1 cellular context compared by ENCODE assay signal in the genomic region with DNA sequence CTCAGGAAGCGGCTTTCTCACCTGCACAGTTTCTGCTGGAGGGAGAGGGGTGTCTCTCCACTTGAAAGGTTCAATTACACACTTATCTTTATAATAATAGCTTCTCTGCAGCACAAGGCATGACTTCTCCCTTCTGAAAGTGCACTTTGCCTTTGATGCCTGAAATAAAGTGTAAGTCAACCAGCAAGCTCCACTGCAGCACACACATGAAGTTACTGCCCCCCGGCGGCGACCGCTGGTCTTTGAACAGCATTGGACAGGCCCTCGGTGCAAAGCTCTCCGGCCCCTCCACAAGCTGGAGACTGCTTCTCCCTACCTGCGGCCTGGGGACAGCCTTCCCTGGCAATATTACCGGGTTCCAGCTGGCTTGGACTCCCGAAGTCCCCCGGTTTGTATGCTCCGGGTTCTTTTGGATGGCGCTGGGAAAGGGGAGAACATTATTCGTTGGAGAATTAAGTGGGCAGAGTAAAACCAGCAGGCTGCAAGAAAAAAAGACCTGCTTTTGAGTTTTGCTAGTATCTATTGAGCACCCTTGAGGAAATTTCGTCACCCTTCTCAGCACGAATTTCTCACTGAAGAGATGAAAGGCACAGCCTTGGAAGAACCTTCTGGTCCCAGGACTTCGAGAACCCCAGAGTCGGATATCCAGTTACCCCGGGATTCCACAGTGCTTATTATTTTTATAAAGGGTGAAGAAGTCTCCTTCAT.
TF ChIP-seq lines count a peak whose summit lies in the region.

No MANE protein-coding gene starts in this region.

TF ChIP-seq in HepG2, 621 proteins besides CTCF, POLR2A, EP300 and RAD21 (continued from another document and continues in another):
- TF ChIP-seq, protein P1, sequence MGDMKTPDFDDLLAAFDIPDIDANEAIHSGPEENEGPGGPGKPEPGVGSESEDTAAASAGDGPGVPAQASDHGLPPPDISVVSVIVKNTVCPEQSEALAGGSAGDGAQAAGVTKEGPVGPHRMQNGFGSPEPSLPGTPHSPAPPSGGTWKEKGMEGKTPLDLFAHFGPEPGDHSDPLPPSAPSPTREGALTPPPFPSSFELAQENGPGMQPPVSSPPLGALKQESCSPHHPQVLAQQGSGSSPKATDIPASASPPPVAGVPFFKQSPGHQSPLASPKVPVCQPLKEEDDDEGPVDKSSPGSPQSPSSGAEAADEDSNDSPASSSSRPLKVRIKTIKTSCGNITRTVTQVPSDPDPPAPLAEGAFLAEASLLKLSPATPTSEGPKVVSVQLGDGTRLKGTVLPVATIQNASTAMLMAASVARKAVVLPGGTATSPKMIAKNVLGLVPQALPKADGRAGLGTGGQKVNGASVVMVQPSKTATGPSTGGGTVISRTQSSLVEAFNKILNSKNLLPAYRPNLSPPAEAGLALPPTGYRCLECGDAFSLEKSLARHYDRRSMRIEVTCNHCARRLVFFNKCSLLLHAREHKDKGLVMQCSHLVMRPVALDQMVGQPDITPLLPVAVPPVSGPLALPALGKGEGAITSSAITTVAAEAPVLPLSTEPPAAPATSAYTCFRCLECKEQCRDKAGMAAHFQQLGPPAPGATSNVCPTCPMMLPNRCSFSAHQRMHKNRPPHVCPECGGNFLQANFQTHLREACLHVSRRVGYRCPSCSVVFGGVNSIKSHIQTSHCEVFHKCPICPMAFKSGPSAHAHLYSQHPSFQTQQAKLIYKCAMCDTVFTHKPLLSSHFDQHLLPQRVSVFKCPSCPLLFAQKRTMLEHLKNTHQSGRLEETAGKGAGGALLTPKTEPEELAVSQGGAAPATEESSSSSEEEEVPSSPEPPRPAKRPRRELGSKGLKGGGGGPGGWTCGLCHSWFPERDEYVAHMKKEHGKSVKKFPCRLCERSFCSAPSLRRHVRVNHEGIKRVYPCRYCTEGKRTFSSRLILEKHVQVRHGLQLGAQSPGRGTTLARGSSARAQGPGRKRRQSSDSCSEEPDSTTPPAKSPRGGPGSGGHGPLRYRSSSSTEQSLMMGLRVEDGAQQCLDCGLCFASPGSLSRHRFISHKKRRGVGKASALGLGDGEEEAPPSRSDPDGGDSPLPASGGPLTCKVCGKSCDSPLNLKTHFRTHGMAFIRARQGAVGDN (CRISPR knock-in tag; IDR thresholded peaks at IDR 0.05): 0 out of 2 replicates have a peak, but pooled peaks have one; percentile 18
- TF ChIP-seq SMC3 (IDR thresholded peaks at IDR 0.05; ENCODE audit: low read length) (peak; percentile 90), HNF4A (CRISPR knock-in tag; IDR thresholded peaks at IDR 0.05) (no peak), HMG20A (CRISPR knock-in tag; IDR thresholded peaks at IDR 0.05; ENCODE audit: borderline replicate concordance) (no peak), RXRB (CRISPR knock-in tag; IDR thresholded peaks at IDR 0.05; ENCODE audit: borderline replicate concordance) (no peak), ZNF224 (CRISPR knock-in tag; IDR thresholded peaks at IDR 0.05) (no peak), IKZF4 (CRISPR knock-in tag; IDR thresholded peaks at IDR 0.05; ENCODE audit: borderline replicate concordance, low read depth, not compliant biosample characterization) (no peak), ZNF329 (CRISPR knock-in tag; IDR thresholded peaks at IDR 0.05; ENCODE audit: low read depth) (no peak), MTF1 (CRISPR knock-in tag; IDR thresholded peaks at IDR 0.05) (no peak), NKX3-1 (CRISPR knock-in tag; IDR thresholded peaks at IDR 0.05) (no peak), ZNF703 (CRISPR knock-in tag; IDR thresholded peaks at IDR 0.05; ENCODE audit: borderline replicate concordance) (no peak), ZNF569 (CRISPR knock-in tag; IDR thresholded peaks at IDR 0.05; ENCODE audit: borderline replicate concordance) (no peak), MIXL1 (CRISPR knock-in tag; IDR thresholded peaks at IDR 0.05) (0 out of 2 replicates have a peak, but pooled peaks have one; percentile 27), SOX6 (IDR thresholded peaks at IDR 0.05) (no peak), SOX6 (CRISPR knock-in tag; IDR thresholded peaks at IDR 0.05) (peak; percentile 21; the same call in 1 of the 2 replicates), AGO2 (optimal IDR thresholded peaks at IDR 0.05; ENCODE audit: low read depth, low read length) (no peak), JUND (CRISPR knock-in tag; IDR thresholded peaks at IDR 0.05) (no peak), KAT7 (CRISPR knock-in tag; IDR thresholded peaks at IDR 0.05; ENCODE audit: borderline replicate concordance) (no peak), ZMYM4 (CRISPR knock-in tag; IDR thresholded peaks at IDR 0.05) (no peak), STAG1 (CRISPR knock-in tag; IDR thresholded peaks at IDR 0.05) (peak; percentile 96), TCF7L2 (IDR thresholded peaks at IDR 0.05; ENCODE audit: low read depth, low read length) (no peak), HDAC1 (CRISPR knock-in tag; IDR thresholded peaks at IDR 0.05) (no peak), ZNF558 (CRISPR knock-in tag; IDR thresholded peaks at IDR 0.05; ENCODE audit: borderline replicate concordance) (no peak), FOXK1 (CRISPR knock-in tag; IDR thresholded peaks at IDR 0.05; ENCODE audit: borderline replicate concordance, low read depth) (no peak), ZNF205 (CRISPR knock-in tag; IDR thresholded peaks at IDR 0.05) (0 out of 2 replicates have a peak, but pooled peaks have one; percentile 24), ZNF761 (CRISPR knock-in tag; conservative IDR thresholded peaks at IDR 0.05) (no peak), SRSF4 (IDR thresholded peaks at IDR 0.05; ENCODE audit: low read depth, low read length, poor library complexity, severe bottlenecking) (no peak), ZNF382 (CRISPR knock-in tag; IDR thresholded peaks at IDR 0.05; ENCODE audit: borderline replicate concordance) (no peak), TARDBP (CRISPR knock-in tag; IDR thresholded peaks at IDR 0.05) (0 out of 2 replicates have a peak, but pooled peaks have one; percentile 27)
- TF ChIP-seq, protein P2, sequence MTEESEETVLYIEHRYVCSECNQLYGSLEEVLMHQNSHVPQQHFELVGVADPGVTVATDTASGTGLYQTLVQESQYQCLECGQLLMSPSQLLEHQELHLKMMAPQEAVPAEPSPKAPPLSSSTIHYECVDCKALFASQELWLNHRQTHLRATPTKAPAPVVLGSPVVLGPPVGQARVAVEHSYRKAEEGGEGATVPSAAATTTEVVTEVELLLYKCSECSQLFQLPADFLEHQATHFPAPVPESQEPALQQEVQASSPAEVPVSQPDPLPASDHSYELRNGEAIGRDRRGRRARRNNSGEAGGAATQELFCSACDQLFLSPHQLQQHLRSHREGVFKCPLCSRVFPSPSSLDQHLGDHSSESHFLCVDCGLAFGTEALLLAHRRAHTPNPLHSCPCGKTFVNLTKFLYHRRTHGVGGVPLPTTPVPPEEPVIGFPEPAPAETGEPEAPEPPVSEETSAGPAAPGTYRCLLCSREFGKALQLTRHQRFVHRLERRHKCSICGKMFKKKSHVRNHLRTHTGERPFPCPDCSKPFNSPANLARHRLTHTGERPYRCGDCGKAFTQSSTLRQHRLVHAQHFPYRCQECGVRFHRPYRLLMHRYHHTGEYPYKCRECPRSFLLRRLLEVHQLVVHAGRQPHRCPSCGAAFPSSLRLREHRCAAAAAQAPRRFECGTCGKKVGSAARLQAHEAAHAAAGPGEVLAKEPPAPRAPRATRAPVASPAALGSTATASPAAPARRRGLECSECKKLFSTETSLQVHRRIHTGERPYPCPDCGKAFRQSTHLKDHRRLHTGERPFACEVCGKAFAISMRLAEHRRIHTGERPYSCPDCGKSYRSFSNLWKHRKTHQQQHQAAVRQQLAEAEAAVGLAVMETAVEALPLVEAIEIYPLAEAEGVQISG (CRISPR knock-in tag; IDR thresholded peaks at IDR 0.05): no peak
- TF ChIP-seq, protein P3, sequence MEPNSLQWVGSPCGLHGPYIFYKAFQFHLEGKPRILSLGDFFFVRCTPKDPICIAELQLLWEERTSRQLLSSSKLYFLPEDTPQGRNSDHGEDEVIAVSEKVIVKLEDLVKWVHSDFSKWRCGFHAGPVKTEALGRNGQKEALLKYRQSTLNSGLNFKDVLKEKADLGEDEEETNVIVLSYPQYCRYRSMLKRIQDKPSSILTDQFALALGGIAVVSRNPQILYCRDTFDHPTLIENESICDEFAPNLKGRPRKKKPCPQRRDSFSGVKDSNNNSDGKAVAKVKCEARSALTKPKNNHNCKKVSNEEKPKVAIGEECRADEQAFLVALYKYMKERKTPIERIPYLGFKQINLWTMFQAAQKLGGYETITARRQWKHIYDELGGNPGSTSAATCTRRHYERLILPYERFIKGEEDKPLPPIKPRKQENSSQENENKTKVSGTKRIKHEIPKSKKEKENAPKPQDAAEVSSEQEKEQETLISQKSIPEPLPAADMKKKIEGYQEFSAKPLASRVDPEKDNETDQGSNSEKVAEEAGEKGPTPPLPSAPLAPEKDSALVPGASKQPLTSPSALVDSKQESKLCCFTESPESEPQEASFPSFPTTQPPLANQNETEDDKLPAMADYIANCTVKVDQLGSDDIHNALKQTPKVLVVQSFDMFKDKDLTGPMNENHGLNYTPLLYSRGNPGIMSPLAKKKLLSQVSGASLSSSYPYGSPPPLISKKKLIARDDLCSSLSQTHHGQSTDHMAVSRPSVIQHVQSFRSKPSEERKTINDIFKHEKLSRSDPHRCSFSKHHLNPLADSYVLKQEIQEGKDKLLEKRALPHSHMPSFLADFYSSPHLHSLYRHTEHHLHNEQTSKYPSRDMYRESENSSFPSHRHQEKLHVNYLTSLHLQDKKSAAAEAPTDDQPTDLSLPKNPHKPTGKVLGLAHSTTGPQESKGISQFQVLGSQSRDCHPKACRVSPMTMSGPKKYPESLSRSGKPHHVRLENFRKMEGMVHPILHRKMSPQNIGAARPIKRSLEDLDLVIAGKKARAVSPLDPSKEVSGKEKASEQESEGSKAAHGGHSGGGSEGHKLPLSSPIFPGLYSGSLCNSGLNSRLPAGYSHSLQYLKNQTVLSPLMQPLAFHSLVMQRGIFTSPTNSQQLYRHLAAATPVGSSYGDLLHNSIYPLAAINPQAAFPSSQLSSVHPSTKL (CRISPR knock-in tag; IDR thresholded peaks at IDR 0.05): no peak
- TF ChIP-seq, protein P4, sequence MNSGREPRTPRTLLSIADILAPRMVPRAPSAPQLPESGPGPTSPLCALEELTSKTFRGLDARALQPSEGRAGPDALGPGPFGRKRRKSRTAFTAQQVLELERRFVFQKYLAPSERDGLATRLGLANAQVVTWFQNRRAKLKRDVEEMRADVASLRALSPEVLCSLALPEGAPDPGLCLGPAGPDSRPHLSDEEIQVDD (CRISPR knock-in tag; IDR thresholded peaks at IDR 0.05; ENCODE audit: borderline replicate concordance): no peak
- TF ChIP-seq, protein P5, sequence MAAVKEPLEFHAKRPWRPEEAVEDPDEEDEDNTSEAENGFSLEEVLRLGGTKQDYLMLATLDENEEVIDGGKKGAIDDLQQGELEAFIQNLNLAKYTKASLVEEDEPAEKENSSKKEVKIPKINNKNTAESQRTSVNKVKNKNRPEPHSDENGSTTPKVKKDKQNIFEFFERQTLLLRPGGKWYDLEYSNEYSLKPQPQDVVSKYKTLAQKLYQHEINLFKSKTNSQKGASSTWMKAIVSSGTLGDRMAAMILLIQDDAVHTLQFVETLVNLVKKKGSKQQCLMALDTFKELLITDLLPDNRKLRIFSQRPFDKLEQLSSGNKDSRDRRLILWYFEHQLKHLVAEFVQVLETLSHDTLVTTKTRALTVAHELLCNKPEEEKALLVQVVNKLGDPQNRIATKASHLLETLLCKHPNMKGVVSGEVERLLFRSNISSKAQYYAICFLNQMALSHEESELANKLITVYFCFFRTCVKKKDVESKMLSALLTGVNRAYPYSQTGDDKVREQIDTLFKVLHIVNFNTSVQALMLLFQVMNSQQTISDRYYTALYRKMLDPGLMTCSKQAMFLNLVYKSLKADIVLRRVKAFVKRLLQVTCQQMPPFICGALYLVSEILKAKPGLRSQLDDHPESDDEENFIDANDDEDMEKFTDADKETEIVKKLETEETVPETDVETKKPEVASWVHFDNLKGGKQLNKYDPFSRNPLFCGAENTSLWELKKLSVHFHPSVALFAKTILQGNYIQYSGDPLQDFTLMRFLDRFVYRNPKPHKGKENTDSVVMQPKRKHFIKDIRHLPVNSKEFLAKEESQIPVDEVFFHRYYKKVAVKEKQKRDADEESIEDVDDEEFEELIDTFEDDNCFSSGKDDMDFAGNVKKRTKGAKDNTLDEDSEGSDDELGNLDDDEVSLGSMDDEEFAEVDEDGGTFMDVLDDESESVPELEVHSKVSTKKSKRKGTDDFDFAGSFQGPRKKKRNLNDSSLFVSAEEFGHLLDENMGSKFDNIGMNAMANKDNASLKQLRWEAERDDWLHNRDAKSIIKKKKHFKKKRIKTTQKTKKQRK (IDR thresholded peaks at IDR 0.05; ENCODE audit: low read length): no peak
- TF ChIP-seq, protein P6, sequence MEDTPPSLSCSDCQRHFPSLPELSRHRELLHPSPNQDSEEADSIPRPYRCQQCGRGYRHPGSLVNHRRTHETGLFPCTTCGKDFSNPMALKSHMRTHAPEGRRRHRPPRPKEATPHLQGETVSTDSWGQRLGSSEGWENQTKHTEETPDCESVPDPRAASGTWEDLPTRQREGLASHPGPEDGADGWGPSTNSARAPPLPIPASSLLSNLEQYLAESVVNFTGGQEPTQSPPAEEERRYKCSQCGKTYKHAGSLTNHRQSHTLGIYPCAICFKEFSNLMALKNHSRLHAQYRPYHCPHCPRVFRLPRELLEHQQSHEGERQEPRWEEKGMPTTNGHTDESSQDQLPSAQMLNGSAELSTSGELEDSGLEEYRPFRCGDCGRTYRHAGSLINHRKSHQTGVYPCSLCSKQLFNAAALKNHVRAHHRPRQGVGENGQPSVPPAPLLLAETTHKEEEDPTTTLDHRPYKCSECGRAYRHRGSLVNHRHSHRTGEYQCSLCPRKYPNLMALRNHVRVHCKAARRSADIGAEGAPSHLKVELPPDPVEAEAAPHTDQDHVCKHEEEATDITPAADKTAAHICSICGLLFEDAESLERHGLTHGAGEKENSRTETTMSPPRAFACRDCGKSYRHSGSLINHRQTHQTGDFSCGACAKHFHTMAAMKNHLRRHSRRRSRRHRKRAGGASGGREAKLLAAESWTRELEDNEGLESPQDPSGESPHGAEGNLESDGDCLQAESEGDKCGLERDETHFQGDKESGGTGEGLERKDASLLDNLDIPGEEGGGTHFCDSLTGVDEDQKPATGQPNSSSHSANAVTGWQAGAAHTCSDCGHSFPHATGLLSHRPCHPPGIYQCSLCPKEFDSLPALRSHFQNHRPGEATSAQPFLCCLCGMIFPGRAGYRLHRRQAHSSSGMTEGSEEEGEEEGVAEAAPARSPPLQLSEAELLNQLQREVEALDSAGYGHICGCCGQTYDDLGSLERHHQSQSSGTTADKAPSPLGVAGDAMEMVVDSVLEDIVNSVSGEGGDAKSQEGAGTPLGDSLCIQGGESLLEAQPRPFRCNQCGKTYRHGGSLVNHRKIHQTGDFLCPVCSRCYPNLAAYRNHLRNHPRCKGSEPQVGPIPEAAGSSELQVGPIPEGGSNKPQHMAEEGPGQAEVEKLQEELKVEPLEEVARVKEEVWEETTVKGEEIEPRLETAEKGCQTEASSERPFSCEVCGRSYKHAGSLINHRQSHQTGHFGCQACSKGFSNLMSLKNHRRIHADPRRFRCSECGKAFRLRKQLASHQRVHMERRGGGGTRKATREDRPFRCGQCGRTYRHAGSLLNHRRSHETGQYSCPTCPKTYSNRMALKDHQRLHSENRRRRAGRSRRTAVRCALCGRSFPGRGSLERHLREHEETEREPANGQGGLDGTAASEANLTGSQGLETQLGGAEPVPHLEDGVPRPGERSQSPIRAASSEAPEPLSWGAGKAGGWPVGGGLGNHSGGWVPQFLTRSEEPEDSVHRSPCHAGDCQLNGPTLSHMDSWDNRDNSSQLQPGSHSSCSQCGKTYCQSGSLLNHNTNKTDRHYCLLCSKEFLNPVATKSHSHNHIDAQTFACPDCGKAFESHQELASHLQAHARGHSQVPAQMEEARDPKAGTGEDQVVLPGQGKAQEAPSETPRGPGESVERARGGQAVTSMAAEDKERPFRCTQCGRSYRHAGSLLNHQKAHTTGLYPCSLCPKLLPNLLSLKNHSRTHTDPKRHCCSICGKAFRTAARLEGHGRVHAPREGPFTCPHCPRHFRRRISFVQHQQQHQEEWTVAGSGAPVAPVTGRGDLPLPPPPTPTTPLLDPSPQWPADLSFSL (CRISPR knock-in tag; IDR thresholded peaks at IDR 0.05): no peak
- TF ChIP-seq, protein P7, sequence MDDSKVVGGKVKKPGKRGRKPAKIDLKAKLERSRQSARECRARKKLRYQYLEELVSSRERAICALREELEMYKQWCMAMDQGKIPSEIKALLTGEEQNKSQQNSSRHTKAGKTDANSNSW (CRISPR knock-in tag; IDR thresholded peaks at IDR 0.05; ENCODE audit: borderline replicate concordance): no peak
